ENCODE assay signal across 11 cellular contexts in the genomic region with DNA sequence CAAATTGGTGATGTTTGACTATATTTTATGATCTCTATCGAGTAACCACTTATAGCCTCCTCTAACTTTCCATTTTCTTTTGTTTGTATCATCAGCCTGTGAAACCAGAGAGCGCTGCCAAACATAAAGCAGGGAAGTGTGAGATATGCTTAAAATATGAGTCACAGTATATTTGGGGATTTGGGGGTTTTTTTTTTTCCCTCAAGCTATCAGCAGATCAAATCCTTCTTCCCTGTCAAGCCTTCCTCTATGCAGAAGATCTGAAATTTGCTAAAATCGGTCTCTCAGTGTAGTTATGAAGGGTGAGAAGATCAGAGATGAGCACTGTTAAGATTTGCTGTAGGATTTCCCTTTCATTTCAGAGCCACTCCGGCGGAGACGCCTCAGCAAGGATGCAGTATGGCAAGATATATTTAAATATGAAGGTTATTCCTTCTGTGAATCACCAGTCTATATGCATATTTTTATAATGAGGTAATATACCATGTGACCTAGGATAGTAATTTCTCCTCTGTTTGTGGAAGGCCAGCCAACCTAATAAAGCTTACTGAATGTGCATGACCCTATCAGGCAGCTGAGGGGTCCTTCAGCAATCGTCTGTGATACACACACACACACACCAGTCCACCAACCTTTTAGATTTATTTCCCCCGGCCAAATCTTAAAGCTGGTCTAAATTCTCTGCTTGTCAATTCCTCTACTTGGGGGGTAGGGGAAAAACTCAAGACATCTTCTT.
DNase-seq lines count a peak whose midpoint lies in the region; ATAC-seq, FAIRE-seq and TF ChIP-seq lines count a peak whose summit lies in the region.
"Had no signal": no experiment of that assay in that cellular context is flagged by ENCODE, and none has a peak within 500 bp of the region (broad histone marks: within the 10 kb centered on the region; RNA-seq: fewer than 3 reads in every experiment).

No MANE protein-coding gene starts in this region.

- H3K4me1 ChIP-seq in right cardiac atrium (ENCODE audit: control insufficient read depth, insufficient read depth, low read length) (peaks cover 11% of the 10 kb centered on the region), ascending aorta (peaks cover 0 to 76% of the 10 kb centered on the region in 2 donors), left lung (peaks cover 17 to 59% of the 10 kb centered on the region in 2 donors), aorta (ENCODE audit: control insufficient read depth in 1 of 2, insufficient read depth in 2 of 2, low read length in 2 of 2) (peaks cover 13 to 41% of the 10 kb centered on the region in 2 donors)

- H3K36me3 ChIP-seq in ascending aorta (peaks cover 12 to 24% of the 10 kb centered on the region in 2 donors), left lung (peaks cover 0 to 13% of the 10 kb centered on the region in 2 donors), aorta (ENCODE audit: control insufficient read depth in 1 of 2, insufficient read depth in 2 of 2, low read length in 1 of 2) (peaks cover 1 to 13% of the 10 kb centered on the region in 2 donors)

- 54% methylated on average over 8 of the region's 8 CpGs for WGBS in right cardiac atrium
- 22 to 27% methylated on average over 8 of the region's 8 CpGs for WGBS in aorta, 2 donors

- no peaks in the 10 kb centered on the region for H3K9me3 ChIP-seq in right cardiac atrium (ENCODE audit: control insufficient read depth, low read length)
- H3K9me3 ChIP-seq in ascending aorta: no peaks in the 10 kb centered on the region
- no peaks in the 10 kb centered on the region for H3K9me3 ChIP-seq in left lung
- H3K9me3 ChIP-seq in aorta (ENCODE audit: control insufficient read depth, low read length): no peaks in the 10 kb centered on the region

- peak overlapping the region; percentile 44 for H3K27ac ChIP-seq in right cardiac atrium (ENCODE audit: low read length)
- peak overlapping the region; percentile 72 for H3K27ac ChIP-seq in ascending aorta
- H3K27ac ChIP-seq in left lung: peak overlapping the region; percentile 28 to 40
- peak overlapping the region; percentile 61 to 76 for H3K27ac ChIP-seq in aorta (ENCODE audit: low read depth in 1 of 2, low read length in 2 of 2)

- intact Hi-C loops in right cardiac atrium (cut with DNase I) (no loop called here), Right ventricle myocardium superior (cut with DNase I) (no loop called here), ascending aorta (cut with DNase I) (loop anchor here (2.0 kb wide), 1 partner anchor 17 kb away; no protein-coding TSS in a partner anchor), left lung (cut with DNase I) (no loop called here), aorta (cut with DNase I) (loop anchor here (10.0 kb wide), 2 partner anchors 195 to 475 kb away; partner anchors contain the start of gene FOXP1 (in 2 of the 2))

- DNase-seq in right cardiac atrium (no peak), Right ventricle myocardium superior (no peak), ascending aorta (ENCODE audit: low spot score in 2 of 2) (no peak), left lung (no peak), aorta (no peak), GM12891 (ENCODE audit: insufficient read length, low spot score) (no peak), COLO668 (lab: John Stamatoyannopoulos, UW; ENCODE audit: unreplicated experiment) (no peak), pons (ENCODE audit: low spot score) (no peak)
- DNase-seq: central memory CD4-positive, alpha-beta T cell; DMS153; stimulated activated naive CD4-positive, alpha-beta T cell treated with Interleukin-2 at 50 U/mL for 16 hours had no signal

- ATAC-seq in right cardiac atrium (peak in 1 of 2 donors; percentile 28), Right ventricle myocardium superior (ENCODE audit: poor library complexity) (no peak), left lung (peak; percentile 34), aorta (ENCODE audit: low FRiP score) (peak; percentile 45)

- H3K27me3 ChIP-seq in right cardiac atrium (ENCODE audit: control insufficient read depth, insufficient read depth) (no peaks in the 10 kb centered on the region), ascending aorta (no peaks in the 10 kb centered on the region), left lung (no peaks in the 10 kb centered on the region), aorta (ENCODE audit: control insufficient read depth in 1 of 2, insufficient read depth in 2 of 2, low read length in 1 of 2) (no peaks in the 10 kb centered on the region)

- FAIRE-seq in GM12891 (lab: Jason Lieb, UNC): no peak

- H3K4me3 ChIP-seq in right cardiac atrium (ENCODE audit: low read length) (no peak overlapping the region), ascending aorta (peak overlapping the region in 1 of 2 donors; percentile 22), left lung (no peak overlapping the region), aorta (ENCODE audit: low read length in 2 of 2) (no peak overlapping the region)

- TF ChIP-seq CTCF in ascending aorta (IDR thresholded peaks at IDR 0.05) (no peak), left lung (IDR thresholded peaks at IDR 0.05) (no peak)

- TF ChIP-seq POLR2A in GM12891 (IDR thresholded peaks at IDR 0.05; ENCODE audit: low read depth, low read length): no peak

TF ChIP-seq in GM12891, 5 proteins besides CTCF, POLR2A, EP300 and RAD21:
- TF ChIP-seq POU2F2 (IDR thresholded peaks at IDR 0.05; ENCODE audit: low read depth, low read length): no peak
- TF ChIP-seq SPI1 (IDR thresholded peaks at IDR 0.05; ENCODE audit: low read depth, low read length): no peak
- TF ChIP-seq POLR2AphosphoS5 (IDR thresholded peaks at IDR 0.05; ENCODE audit: low read depth, low read length): no peak
- TF ChIP-seq PAX5 (IDR thresholded peaks at IDR 0.05; ENCODE audit: insufficient read depth, low read length, severe bottlenecking): no peak
- no peak for TF ChIP-seq TAF1 (IDR thresholded peaks at IDR 0.05; ENCODE audit: low read depth, low read length)

Comparison
In these comparisons a context has a peak if more than half of its experiments do, and no peak if none do; other contexts are left out.
1. intact Hi-C loops: an anchor here in ascending aorta (2.0 kb wide) and aorta (10.0 kb wide); none called in right cardiac atrium, Right ventricle myocardium superior and left lung.